ENCODE assay signal across 1 cellular context in the genomic region with DNA sequence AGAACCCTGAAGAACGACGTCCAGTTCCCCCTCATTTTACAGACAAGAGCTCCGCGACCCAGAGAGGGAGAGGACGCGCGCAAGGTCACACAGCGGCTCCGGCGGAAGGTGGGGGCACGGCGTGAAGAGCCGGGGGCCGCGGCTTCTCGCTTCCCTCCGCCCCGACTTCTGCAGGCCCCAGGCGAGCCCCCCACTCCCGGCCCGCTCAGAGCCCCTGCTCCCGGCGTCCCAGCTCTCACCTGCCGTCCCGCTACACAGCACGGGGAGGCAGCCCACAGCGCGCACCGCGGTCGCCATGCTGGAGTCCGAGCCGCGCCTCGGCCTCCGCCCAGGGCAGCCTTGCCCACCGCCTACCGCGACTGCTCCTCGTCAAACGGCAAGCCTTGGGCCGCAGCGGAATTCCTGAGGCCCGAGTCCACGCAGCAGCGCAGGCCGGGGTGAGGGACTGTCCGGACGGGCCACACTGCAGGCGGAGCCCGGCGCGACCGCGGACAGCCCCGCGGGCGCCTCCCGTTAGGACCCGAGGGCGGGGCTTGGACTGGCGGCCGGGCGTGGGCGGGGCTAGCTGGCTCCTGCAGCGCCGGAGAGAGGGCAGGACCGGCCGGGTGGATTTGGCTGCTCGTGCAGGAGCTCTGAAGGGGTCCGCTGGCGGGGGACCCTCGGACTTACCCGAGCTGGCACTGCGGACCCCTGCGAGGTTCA.
TF ChIP-seq lines count a peak whose summit lies in the region.

A gene (minus strand): TSS at position 314 of the 702 bp plus-strand sequence. CDS start 17 bp downstream, at position 297.

TF ChIP-seq in GM12878, 131 proteins besides CTCF, POLR2A, EP300 and RAD21 (continued from another document and continues in another):
- TF ChIP-seq, protein P1, sequence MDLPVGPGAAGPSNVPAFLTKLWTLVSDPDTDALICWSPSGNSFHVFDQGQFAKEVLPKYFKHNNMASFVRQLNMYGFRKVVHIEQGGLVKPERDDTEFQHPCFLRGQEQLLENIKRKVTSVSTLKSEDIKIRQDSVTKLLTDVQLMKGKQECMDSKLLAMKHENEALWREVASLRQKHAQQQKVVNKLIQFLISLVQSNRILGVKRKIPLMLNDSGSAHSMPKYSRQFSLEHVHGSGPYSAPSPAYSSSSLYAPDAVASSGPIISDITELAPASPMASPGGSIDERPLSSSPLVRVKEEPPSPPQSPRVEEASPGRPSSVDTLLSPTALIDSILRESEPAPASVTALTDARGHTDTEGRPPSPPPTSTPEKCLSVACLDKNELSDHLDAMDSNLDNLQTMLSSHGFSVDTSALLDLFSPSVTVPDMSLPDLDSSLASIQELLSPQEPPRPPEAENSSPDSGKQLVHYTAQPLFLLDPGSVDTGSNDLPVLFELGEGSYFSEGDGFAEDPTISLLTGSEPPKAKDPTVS (IDR thresholded peaks at IDR 0.05; ENCODE audit: low read depth, low read length): 0 out of 2 replicates have a peak, but pooled peaks have one; percentile 56
- TF ChIP-seq SMAD5 (IDR thresholded peaks at IDR 0.05; ENCODE audit: low read depth) (0 out of 2 replicates have a peak, but pooled peaks have one; percentile 20), CHD1 (IDR thresholded peaks at IDR 0.05; ENCODE audit: low read depth, low read length) (no peak), PAX8 (IDR thresholded peaks at IDR 0.05) (no peak), PAX5 (IDR thresholded peaks at IDR 0.05; ENCODE audit: borderline replicate concordance, low read depth, low read length) (peak; percentile 37; the same call in 1 of the 2 replicates), DPF2 (IDR thresholded peaks at IDR 0.05) (peak; percentile 91), ASH2L (IDR thresholded peaks at IDR 0.05; ENCODE audit: borderline replicate concordance, low read depth) (peak; percentile 81; the same call in 1 of the 2 replicates), MYC (IDR thresholded peaks at IDR 0.05; ENCODE audit: insufficient read depth, insufficient read length, insufficient replicate concordance, low read length, severe bottlenecking) (peak; percentile 96), CHD2 (IDR thresholded peaks at IDR 0.05; ENCODE audit: borderline replicate concordance, low read depth, low read length) (0 out of 2 replicates have a peak, but pooled peaks have one; percentile 41), KLF5 (IDR thresholded peaks at IDR 0.05; ENCODE audit: partially characterized antibody) (peak; percentile 60), IRF4 (IDR thresholded peaks at IDR 0.05; ENCODE audit: low read depth, low read length) (no peak), STAT1 (conservative IDR thresholded peaks at IDR 0.05) (peak; percentile 98), ZNF217 (IDR thresholded peaks at IDR 0.05) (peak; percentile 83; the same call in 1 of the 2 replicates), ZNF274 (IDR thresholded peaks at IDR 0.05; ENCODE audit: insufficient read depth, insufficient read length) (no peak), TCF3 (IDR thresholded peaks at IDR 0.05; ENCODE audit: borderline replicate concordance, insufficient read depth, low read depth, low read length) (peak; percentile 53; the same call in 1 of the 2 replicates), YY1 (IDR thresholded peaks at IDR 0.05; ENCODE audit: low read depth, low read length) (peak; percentile 96), BMI1 (IDR thresholded peaks at IDR 0.05; ENCODE audit: borderline replicate concordance) (no peak), SIX5 (IDR thresholded peaks at IDR 0.05; ENCODE audit: low read depth, low read length, severe bottlenecking) (peak; percentile 20), RUNX3 (IDR thresholded peaks at IDR 0.05; ENCODE audit: low read length) (peak; percentile 68), FOXK2 (IDR thresholded peaks at IDR 0.05) (no peak; the same call in 1 of the 2 replicates), ESRRA (IDR thresholded peaks at IDR 0.05; ENCODE audit: low read length) (no peak; the same call in 1 of the 2 replicates), CREB1 (IDR thresholded peaks at IDR 0.05; ENCODE audit: low read depth) (0 out of 2 replicates have a peak, but pooled peaks have one; percentile 16), RFX5 (IDR thresholded peaks at IDR 0.05; ENCODE audit: low read depth, low read length) (no peak), POU2F2 (IDR thresholded peaks at IDR 0.05; ENCODE audit: borderline replicate concordance, low read depth, low read length) (peak; percentile 43; the same call in 1 of the 3 replicates), CREM (IDR thresholded peaks at IDR 0.05; ENCODE audit: low read depth) (peak; percentile 58; the same call in 1 of the 2 replicates), SMARCA5 (IDR thresholded peaks at IDR 0.05) (peak; percentile 98), SIN3A (IDR thresholded peaks at IDR 0.05; ENCODE audit: low read depth, low read length) (peak; percentile 47; the same call in 1 of the 2 replicates), ZSCAN29 (IDR thresholded peaks at IDR 0.05) (no peak), BCL11A (IDR thresholded peaks at IDR 0.05; ENCODE audit: low read depth, low read length) (no peak), TCF12 (IDR thresholded peaks at IDR 0.05; ENCODE audit: low read depth, low read length) (no peak; the same call in 1 of the 2 replicates), ZZZ3 (IDR thresholded peaks at IDR 0.05; ENCODE audit: control insufficient read depth, insufficient read length, low read depth) (no peak), NFXL1 (IDR thresholded peaks at IDR 0.05; ENCODE audit: borderline replicate concordance) (peak; percentile 97), WRNIP1 (IDR thresholded peaks at IDR 0.05; ENCODE audit: borderline replicate concordance, low read depth, low read length) (no peak), EED (IDR thresholded peaks at IDR 0.05; ENCODE audit: low read depth) (no peak), SMAD1 (IDR thresholded peaks at IDR 0.05; ENCODE audit: low read depth, partially characterized antibody) (no peak), ETV6 (conservative IDR thresholded peaks at IDR 0.05 in 1 of 2, IDR thresholded peaks at IDR 0.05 in 1 of 2; ENCODE audit: borderline replicate concordance in 1 of 2, low read depth in 1 of 2) (no peak), TARDBP (IDR thresholded peaks at IDR 0.05; ENCODE audit: borderline replicate concordance) (no peak), HCFC1 (IDR thresholded peaks at IDR 0.05; ENCODE audit: low read length) (peak; percentile 71; the same call in 1 of the 2 replicates), LARP7 (IDR thresholded peaks at IDR 0.05) (peak; percentile 100), IKZF1 (conservative IDR thresholded peaks at IDR 0.05) (peak; percentile 91)
- TF ChIP-seq, protein P2, sequence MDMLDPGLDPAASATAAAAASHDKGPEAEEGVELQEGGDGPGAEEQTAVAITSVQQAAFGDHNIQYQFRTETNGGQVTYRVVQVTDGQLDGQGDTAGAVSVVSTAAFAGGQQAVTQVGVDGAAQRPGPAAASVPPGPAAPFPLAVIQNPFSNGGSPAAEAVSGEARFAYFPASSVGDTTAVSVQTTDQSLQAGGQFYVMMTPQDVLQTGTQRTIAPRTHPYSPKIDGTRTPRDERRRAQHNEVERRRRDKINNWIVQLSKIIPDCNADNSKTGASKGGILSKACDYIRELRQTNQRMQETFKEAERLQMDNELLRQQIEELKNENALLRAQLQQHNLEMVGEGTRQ (IDR thresholded peaks at IDR 0.05; ENCODE audit: borderline replicate concordance, low read depth, low read length): no peak
- TF ChIP-seq, protein P3, sequence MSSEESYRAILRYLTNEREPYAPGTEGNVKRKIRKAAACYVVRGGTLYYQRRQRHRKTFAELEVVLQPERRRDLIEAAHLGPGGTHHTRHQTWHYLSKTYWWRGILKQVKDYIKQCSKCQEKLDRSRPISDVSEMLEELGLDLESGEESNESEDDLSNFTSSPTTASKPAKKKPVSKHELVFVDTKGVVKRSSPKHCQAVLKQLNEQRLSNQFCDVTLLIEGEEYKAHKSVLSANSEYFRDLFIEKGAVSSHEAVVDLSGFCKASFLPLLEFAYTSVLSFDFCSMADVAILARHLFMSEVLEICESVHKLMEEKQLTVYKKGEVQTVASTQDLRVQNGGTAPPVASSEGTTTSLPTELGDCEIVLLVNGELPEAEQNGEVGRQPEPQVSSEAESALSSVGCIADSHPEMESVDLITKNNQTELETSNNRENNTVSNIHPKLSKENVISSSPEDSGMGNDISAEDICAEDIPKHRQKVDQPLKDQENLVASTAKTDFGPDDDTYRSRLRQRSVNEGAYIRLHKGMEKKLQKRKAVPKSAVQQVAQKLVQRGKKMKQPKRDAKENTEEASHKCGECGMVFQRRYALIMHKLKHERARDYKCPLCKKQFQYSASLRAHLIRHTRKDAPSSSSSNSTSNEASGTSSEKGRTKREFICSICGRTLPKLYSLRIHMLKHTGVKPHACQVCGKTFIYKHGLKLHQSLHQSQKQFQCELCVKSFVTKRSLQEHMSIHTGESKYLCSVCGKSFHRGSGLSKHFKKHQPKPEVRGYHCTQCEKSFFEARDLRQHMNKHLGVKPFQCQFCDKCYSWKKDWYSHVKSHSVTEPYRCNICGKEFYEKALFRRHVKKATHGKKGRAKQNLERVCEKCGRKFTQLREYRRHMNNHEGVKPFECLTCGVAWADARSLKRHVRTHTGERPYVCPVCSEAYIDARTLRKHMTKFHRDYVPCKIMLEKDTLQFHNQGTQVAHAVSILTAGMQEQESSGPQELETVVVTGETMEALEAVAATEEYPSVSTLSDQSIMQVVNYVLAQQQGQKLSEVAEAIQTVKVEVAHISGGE (CRISPR knock-in tag; IDR thresholded peaks at IDR 0.05): no peak
- TF ChIP-seq, protein P4, sequence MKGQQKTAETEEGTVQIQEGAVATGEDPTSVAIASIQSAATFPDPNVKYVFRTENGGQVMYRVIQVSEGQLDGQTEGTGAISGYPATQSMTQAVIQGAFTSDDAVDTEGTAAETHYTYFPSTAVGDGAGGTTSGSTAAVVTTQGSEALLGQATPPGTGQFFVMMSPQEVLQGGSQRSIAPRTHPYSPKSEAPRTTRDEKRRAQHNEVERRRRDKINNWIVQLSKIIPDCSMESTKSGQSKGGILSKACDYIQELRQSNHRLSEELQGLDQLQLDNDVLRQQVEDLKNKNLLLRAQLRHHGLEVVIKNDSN (IDR thresholded peaks at IDR 0.05; ENCODE audit: borderline replicate concordance, extremely low read length, insufficient read depth, low read depth, low read length): no peak
- TF ChIP-seq, protein P5, sequence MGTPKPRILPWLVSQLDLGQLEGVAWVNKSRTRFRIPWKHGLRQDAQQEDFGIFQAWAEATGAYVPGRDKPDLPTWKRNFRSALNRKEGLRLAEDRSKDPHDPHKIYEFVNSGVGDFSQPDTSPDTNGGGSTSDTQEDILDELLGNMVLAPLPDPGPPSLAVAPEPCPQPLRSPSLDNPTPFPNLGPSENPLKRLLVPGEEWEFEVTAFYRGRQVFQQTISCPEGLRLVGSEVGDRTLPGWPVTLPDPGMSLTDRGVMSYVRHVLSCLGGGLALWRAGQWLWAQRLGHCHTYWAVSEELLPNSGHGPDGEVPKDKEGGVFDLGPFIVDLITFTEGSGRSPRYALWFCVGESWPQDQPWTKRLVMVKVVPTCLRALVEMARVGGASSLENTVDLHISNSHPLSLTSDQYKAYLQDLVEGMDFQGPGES (IDR thresholded peaks at IDR 0.05): no peak
- TF ChIP-seq, protein P6, sequence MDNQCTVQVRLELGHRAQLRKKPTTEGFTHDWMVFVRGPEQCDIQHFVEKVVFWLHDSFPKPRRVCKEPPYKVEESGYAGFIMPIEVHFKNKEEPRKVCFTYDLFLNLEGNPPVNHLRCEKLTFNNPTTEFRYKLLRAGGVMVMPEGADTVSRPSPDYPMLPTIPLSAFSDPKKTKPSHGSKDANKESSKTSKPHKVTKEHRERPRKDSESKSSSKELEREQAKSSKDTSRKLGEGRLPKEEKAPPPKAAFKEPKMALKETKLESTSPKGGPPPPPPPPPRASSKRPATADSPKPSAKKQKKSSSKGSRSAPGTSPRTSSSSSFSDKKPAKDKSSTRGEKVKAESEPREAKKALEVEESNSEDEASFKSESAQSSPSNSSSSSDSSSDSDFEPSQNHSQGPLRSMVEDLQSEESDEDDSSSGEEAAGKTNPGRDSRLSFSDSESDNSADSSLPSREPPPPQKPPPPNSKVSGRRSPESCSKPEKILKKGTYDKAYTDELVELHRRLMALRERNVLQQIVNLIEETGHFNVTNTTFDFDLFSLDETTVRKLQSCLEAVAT (IDR thresholded peaks at IDR 0.05): no peak
- TF ChIP-seq, protein P7, sequence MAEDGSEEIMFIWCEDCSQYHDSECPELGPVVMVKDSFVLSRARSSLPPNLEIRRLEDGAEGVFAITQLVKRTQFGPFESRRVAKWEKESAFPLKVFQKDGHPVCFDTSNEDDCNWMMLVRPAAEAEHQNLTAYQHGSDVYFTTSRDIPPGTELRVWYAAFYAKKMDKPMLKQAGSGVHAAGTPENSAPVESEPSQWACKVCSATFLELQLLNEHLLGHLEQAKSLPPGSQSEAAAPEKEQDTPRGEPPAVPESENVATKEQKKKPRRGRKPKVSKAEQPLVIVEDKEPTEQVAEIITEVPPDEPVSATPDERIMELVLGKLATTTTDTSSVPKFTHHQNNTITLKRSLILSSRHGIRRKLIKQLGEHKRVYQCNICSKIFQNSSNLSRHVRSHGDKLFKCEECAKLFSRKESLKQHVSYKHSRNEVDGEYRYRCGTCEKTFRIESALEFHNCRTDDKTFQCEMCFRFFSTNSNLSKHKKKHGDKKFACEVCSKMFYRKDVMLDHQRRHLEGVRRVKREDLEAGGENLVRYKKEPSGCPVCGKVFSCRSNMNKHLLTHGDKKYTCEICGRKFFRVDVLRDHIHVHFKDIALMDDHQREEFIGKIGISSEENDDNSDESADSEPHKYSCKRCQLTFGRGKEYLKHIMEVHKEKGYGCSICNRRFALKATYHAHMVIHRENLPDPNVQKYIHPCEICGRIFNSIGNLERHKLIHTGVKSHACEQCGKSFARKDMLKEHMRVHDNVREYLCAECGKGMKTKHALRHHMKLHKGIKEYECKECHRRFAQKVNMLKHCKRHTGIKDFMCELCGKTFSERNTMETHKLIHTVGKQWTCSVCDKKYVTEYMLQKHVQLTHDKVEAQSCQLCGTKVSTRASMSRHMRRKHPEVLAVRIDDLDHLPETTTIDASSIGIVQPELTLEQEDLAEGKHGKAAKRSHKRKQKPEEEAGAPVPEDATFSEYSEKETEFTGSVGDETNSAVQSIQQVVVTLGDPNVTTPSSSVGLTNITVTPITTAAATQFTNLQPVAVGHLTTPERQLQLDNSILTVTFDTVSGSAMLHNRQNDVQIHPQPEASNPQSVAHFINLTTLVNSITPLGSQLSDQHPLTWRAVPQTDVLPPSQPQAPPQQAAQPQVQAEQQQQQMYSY (CRISPR knock-in tag; IDR thresholded peaks at IDR 0.05): no peak
